ENCODE assay signal across 9 cellular contexts in the genomic region with DNA sequence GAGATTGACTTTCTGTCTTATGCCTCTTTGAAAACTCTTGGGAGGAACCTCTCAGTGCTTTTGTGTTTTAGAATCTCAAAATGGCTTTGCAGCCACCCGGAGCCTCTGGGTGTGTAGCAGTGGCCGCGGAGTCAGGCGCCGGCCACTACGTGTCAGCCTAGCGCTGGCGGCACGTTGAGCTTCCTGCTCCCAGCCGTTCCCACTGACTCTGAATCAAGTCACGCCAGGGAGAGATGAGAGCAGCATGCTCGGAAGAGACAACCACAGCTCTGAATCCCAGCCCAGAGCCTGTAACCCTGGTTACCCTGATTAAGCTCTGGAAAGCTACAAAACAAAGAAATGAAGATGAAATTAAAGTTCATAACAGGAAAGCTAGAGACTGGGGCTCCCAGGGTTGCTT.
DNase-seq lines count a peak whose midpoint lies in the region; ATAC-seq and TF ChIP-seq lines count a peak whose summit lies in the region.
"Had no signal": no experiment of that assay in that cellular context is flagged by ENCODE, and none has a peak within 500 bp of the region (broad histone marks: within the 10 kb centered on the region; RNA-seq: fewer than 3 reads in every experiment).

No MANE protein-coding gene starts in this region.

- H3K27me3 ChIP-seq in left ventricle myocardium inferior (ENCODE audit: low read depth): no peaks in the 10 kb centered on the region
- no peaks in the 10 kb centered on the region for H3K27me3 ChIP-seq in ovary

- H3K27ac ChIP-seq in left ventricle myocardium inferior (replicated peaks) (no peak overlapping the region), ovary (no peak overlapping the region)

- 4 to 20% (median 6%) methylated on average over 12 of the region's 12 CpGs for WGBS in ovary, 3 donors

- TF ChIP-seq CTCF in brain (conservative IDR thresholded peaks at IDR 0.05) (peak in 1 of 2 experiments; percentile 55), left ventricle myocardium inferior (IDR thresholded peaks at IDR 0.05; ENCODE audit: borderline replicate concordance) (peak; percentile 57), ovary (IDR thresholded peaks at IDR 0.05) (no peak)

- peaks cover 0 to 3% (median 0%) of the 10 kb centered on the region in 5 experiments for H3K9me3 Mint-ChIP-seq in brain

- peaks cover 7% of the 10 kb centered on the region for H3K27me3 Mint-ChIP-seq in brain

- TF ChIP-seq POLR2A in ovary (IDR thresholded peaks at IDR 0.05): no peak

- peak overlapping the region in 4 of 5 experiments; percentile 13 to 79 (median 43) for H3K27ac Mint-ChIP-seq in brain

- no peaks in the 10 kb centered on the region for H3K9me3 ChIP-seq in left ventricle myocardium inferior (replicated peaks)
- no peaks in the 10 kb centered on the region for H3K9me3 ChIP-seq in ovary

- H3K36me3 ChIP-seq in left ventricle myocardium inferior (peaks cover 15% of the 10 kb centered on the region), ovary (no peaks in the 10 kb centered on the region)

- intact Hi-C loops in left ventricle myocardium inferior (cut with micrococcal nuclease) (no loop called here), ovary (cut with DNase I) (loop anchor here in 1 of 4 donors (10.0 kb wide), 1 partner anchor 557 kb away; no protein-coding TSS in a partner anchor)

- H3K4me1 Mint-ChIP-seq in brain: peaks cover 49% of the 10 kb centered on the region

- H3K4me1 ChIP-seq in left ventricle myocardium inferior: peaks cover 9% of the 10 kb centered on the region
- H3K4me1 ChIP-seq in ovary (ENCODE audit: insufficient read depth): no peaks in the 10 kb centered on the region

- DNase-seq in GM03348 (ENCODE audit: low spot score): peak; percentile 78
- DNase-seq in left ventricle myocardium inferior: peak; percentile 43
- peak; percentile 39 to 55 (median 41) for DNase-seq in ovary
- DNase-seq in activated CD4-positive, alpha-beta T cell treated with anti-CD3 and anti-CD28 coated beads for 4 hours: no peak
- no peak for DNase-seq in Kasumi-1 (lab: John Stamatoyannopoulos, UW)
- DNase-seq: NCI-H446 had no signal

- H3K4me3 ChIP-seq in left ventricle myocardium inferior: no peak overlapping the region
- no peak overlapping the region for H3K4me3 ChIP-seq in ovary

- no peak overlapping the region for H3K4me3 Mint-ChIP-seq in brain

- H3K36me3 Mint-ChIP-seq in brain: peaks cover 43% of the 10 kb centered on the region

- ATAC-seq in HG03469 (IDR thresholded peaks at IDR 0.05; ENCODE audit: unreplicated experiment) (no peak), GM21529 (IDR thresholded peaks at IDR 0.05; ENCODE audit: unreplicated experiment) (no peak)

- no peak for TF ChIP-seq EP300 in ovary (IDR thresholded peaks at IDR 0.05)

Comparison
In these comparisons a context has a peak if more than half of its experiments do, and no peak if none do; other contexts are left out.
1. DNase-seq: peak in GM03348 (single experiment), left ventricle myocardium inferior (single experiment) and ovary (5 of 5); none in activated CD4-positive, alpha-beta T cell treated with anti-CD3 and anti-CD28 coated beads for 4 hours (0 of 2) and Kasumi-1 (0 of 2).